Comparison of ENCODE assay signal across 27 cellular contexts in genomic region chr17:51499906-51500305, GRCh38.
"Had no signal": no experiment of that assay in that cellular context is flagged by ENCODE, and none has a peak within 500 bp of the region (broad histone marks: within the 10 kb centered on the region; RNA-seq: fewer than 3 reads in every experiment).

No MANE protein-coding gene starts in this region.

- H3K4me1 ChIP-seq: ascending aorta, SJSA1 had no signal

- H3K27me3 ChIP-seq: ascending aorta had no signal

- ATAC-seq: activated T-cell treated with anti-CD3 and anti-CD28 coated beads, Interleukin-2, amount 50 U/mL, for 72 hours; activated T-helper 17 cell treated with anti-CD3 and anti-CD28 coated beads, Interleukin-2, amount 50 U/mL, for 72 hours; Panc1; SK-N-SH treated with all-trans-retinoic acid at 6 μM for 48 hours; T-cell; T-helper 17 cell had no signal

- H3K9me3 ChIP-seq: ascending aorta, SJSA1 had no signal

- DNase-seq: activated CD4-positive, alpha-beta memory T cell treated with anti-CD3 and anti-CD28 coated beads, Interleukin-2, amount 10 ng/mL, durations not matched to agents 7 days and 5 days; activated CD4-positive, alpha-beta T cell treated with anti-CD3 and anti-CD28 coated beads for 1 hour; activated CD4-positive, alpha-beta T cell treated with anti-CD3 and anti-CD28 coated beads for 48 hours; activated CD4-positive, CD25-positive, alpha-beta regulatory T cell; activated effector memory CD4-positive, alpha-beta T cell treated with anti-CD3 and anti-CD28 coated beads, Interleukin-2, amount 50 U/mL, for 16 hours; activated naive CD4-positive, alpha-beta T cell treated with Interleukin-2 at 50 U/mL for 16 hours; activated naive CD8-positive, alpha-beta T cell treated with anti-CD3 and anti-CD28 coated beads, Interleukin-2, amount 10 ng/mL, durations not matched to agents 7 days and 5 days; activated T-cell treated with anti-CD3 and anti-CD28 coated beads, Interleukin-2, amount 50 U/mL, for 1 hour; activated T-cell treated with anti-CD3 and anti-CD28 coated beads, Interleukin-2, amount 50 U/mL, for 72 hours; Karpas-422; KBM-7; NCI-H1105; NCI-H1417 treated with DMSO at 0.1 percent for 48 hours; NCI-H187 treated with DMSO at 0.1 percent for 48 hours; NCI-H2081 treated with DMSO at 0.1 percent for 48 hours; NCI-H226; NCI-H510A; SHP77 treated with DMSO at 0.1 percent for 48 hours; T-cell; T-helper 17 cell; WERI-Rb-1 had no signal

- H3K36me3 ChIP-seq: ascending aorta, cardiac muscle cell, SJSA1, WERI-Rb-1 had no signal

- H3K4me3 ChIP-seq: ascending aorta, cardiac muscle cell, SJSA1 had no signal

- H3K27ac ChIP-seq: ascending aorta, cardiac muscle cell, SJSA1, WERI-Rb-1 had no signal
